In genomic region chr1:148424138-148425003, GRCh38 we compare ENCODE assay signal across 10 cellular contexts. TPM values are rescaled to one million over a fixed set of nuclear protein-coding genes. Genes with fewer than 3 reads are reported as not detected.
A peak's percentile ranks its signal among the peaks of the same experiment; 100 is the strongest.
DNase-seq lines count a peak whose midpoint lies in the region; ATAC-seq and TF ChIP-seq lines count a peak whose summit lies in the region.
"Not testable (repeated sequence)": the region's sequence is repeated elsewhere in the genome, so short reads cannot be mapped to it uniquely, and the experiment has no call there.
"Had no signal": no experiment of that assay in that cellular context is flagged by ENCODE, and none has a peak within 500 bp of the region (broad histone marks: within the 10 kb centered on the region; RNA-seq: fewer than 3 reads in every experiment).

No MANE protein-coding gene starts in this region.

- not testable (repeated sequence) for H3K4me3 ChIP-seq in PC-9, colonic mucosa, mucosa of descending colon, sigmoid colon

- not testable (repeated sequence) for H3K79me2 ChIP-seq in PC-9 (ENCODE audit: low read depth)

- H3K36me3 ChIP-seq in PC-9 (ENCODE audit: low read depth); colonic mucosa; mucosa of descending colon (ENCODE audit: low read depth): not testable (repeated sequence)
- H3K36me3 ChIP-seq in sigmoid colon, result peaks cover 0 to 13% (median 3%) of the 10 kb centered on the region in 4 donors

- not testable (repeated sequence) for H3K9me3 ChIP-seq in PC-9 (ENCODE audit: insufficient read depth, low read depth); colonic mucosa; mucosa of descending colon; sigmoid colon

- not testable (repeated sequence) for H4K20me1 ChIP-seq in PC-9 (ENCODE audit: insufficient read depth)

- not testable (repeated sequence) for H3K9ac ChIP-seq in colonic mucosa (ENCODE audit: low read depth in 2 of 2, low read length in 2 of 2)

- TF ChIP-seq EP300 in sigmoid colon (IDR thresholded peaks at IDR 0.05), result not testable (repeated sequence)

- peak overlapping the region; percentile 53 for H3K4me2 ChIP-seq in PC-9

- DNase-seq in AG08395 (ENCODE audit: low spot score), result peak; percentile 20
- DNase-seq in H4 (ENCODE audit: low spot score), result peak; percentile 38
- DNase-seq in PC-9, result peak; percentile 58 to 79
- peak; percentile 19 for DNase-seq in activated naive CD4-positive, alpha-beta T cell treated with anti-CD3 and anti-CD28 coated beads for 36 hours
- peak; percentile 73 for DNase-seq in colonic mucosa
- DNase-seq in Right ventricle myocardium inferior (ENCODE audit: missing footprints), result not testable (repeated sequence)
- DNase-seq in mucosa of descending colon, result peak; percentile 37 to 69 (median 67)
- peak; percentile 67 for DNase-seq in sigmoid colon

- not testable (repeated sequence) for H3K27me3 Mint-ChIP-seq in activated naive CD4-positive, alpha-beta T cell treated with anti-CD3 and anti-CD28 coated beads for 36 hours (ENCODE audit: low read depth)

- H3K4me1 Mint-ChIP-seq in activated naive CD4-positive, alpha-beta T cell treated with anti-CD3 and anti-CD28 coated beads for 36 hours (ENCODE audit: low read depth), result peaks cover 50% of the 10 kb centered on the region

- peaks cover 12% of the 10 kb centered on the region; the same call in 1 of the 2 replicates for H3F3A ChIP-seq in PC-9 (ENCODE audit: insufficient read depth, low read depth)

- H3K27ac ChIP-seq in PC-9 (peak overlapping the region; percentile 56), colonic mucosa (peak overlapping the region; percentile 18), sigmoid colon (peak overlapping the region in 1 of 4 donors; percentile 34)

- not testable (repeated sequence) for H2AFZ ChIP-seq in PC-9

- H3K27me3 ChIP-seq in PC-9 (ENCODE audit: insufficient read depth, low read depth); colonic mucosa; sigmoid colon: not testable (repeated sequence)

- intact Hi-C loops in PC-9 (cut with micrococcal nuclease; ENCODE audit: unreplicated experiment); activated naive CD4-positive, alpha-beta T cell treated with anti-CD3 and anti-CD28 coated beads for 36 hours (cut with micrococcal nuclease); colonic mucosa (cut with DNase I); Right ventricle myocardium inferior (cut with DNase I); mucosa of descending colon (cut with DNase I, micrococcal nuclease); sigmoid colon (cut with DNase I): not testable (repeated sequence)

- POLR2A ChIA-PET in PC-9 (lab: Charles Lee; ENCODE audit: unreplicated experiment), result interaction anchor here (0.6 kb wide), 1 partner anchor 52 kb away, joined by 4 read pairs; no protein-coding TSS in a partner anchor

- BruUV-seq in PC-9 (replicated peaks; lab: Mats Ljungman, UMichigan), result not testable (repeated sequence)

- ATAC-seq in Right ventricle myocardium inferior (peak; percentile 48), mucosa of descending colon (peak; percentile 97)

- H3K4me1 ChIP-seq in PC-9 (replicated peaks; ENCODE audit: insufficient read depth), result peaks cover 27% of the 10 kb centered on the region
- not testable (repeated sequence) for H3K4me1 ChIP-seq in colonic mucosa; mucosa of descending colon (ENCODE audit: low read depth)
- peaks cover 0 to 10% (median 4%) of the 10 kb centered on the region in 4 donors for H3K4me1 ChIP-seq in sigmoid colon

- CTCF ChIA-PET in PC-9 (lab: Charles Lee), result not testable (repeated sequence)
- CTCF ChIA-PET in activated naive CD4-positive, alpha-beta T cell treated with anti-CD3 and anti-CD28 coated beads for 36 hours (lab: Charles Lee), result interaction anchor here (2.0 kb wide), 1 partner anchor 52 kb away, joined by 4 read pairs; no protein-coding TSS in a partner anchor

- H3K9me3 Mint-ChIP-seq in activated naive CD4-positive, alpha-beta T cell treated with anti-CD3 and anti-CD28 coated beads for 36 hours, result not testable (repeated sequence)

- TF ChIP-seq POLR2A in sigmoid colon (IDR thresholded peaks at IDR 0.05), result not testable (repeated sequence)

- not testable (repeated sequence) for H3K4me3 Mint-ChIP-seq in activated naive CD4-positive, alpha-beta T cell treated with anti-CD3 and anti-CD28 coated beads for 36 hours

- H3K36me3 Mint-ChIP-seq in activated naive CD4-positive, alpha-beta T cell treated with anti-CD3 and anti-CD28 coated beads for 36 hours (ENCODE audit: low read depth), result peaks cover 14% of the 10 kb centered on the region

- not testable (repeated sequence) for H3K27ac Mint-ChIP-seq in activated naive CD4-positive, alpha-beta T cell treated with anti-CD3 and anti-CD28 coated beads for 36 hours

- 33 to 70% methylated on average over 1 of the region's 1 CpG for WGBS in sigmoid colon, 2 donors

- H3K9me2 ChIP-seq in PC-9 (ENCODE audit: insufficient read depth), result not testable (repeated sequence)

- not testable (repeated sequence) for TF ChIP-seq CTCF in PC-9 (conservative IDR thresholded peaks at IDR 0.05); colonic mucosa (IDR thresholded peaks at IDR 0.05); mucosa of descending colon (IDR thresholded peaks at IDR 0.05); sigmoid colon (IDR thresholded peaks at IDR 0.05)

RNA-seq across cellular contexts. Expression of gene PPIAL4G, which starts 58.7 kb away (rescaled TPM):
- total RNA-seq in H4 (2014; rRNA removed; shearing (Covaris generic)), result not detected in 2 replicates
- total RNA-seq in PC-9 (2021) (not detected in 2 replicates), colonic mucosa (not detected), Right ventricle myocardium inferior (not detected), mucosa of descending colon (under 1 TPM; 0.09 to 0.19 (median 0.12) TPM), sigmoid colon (under 1 TPM in 2 of 4 donors, not detected in 2; 0.14 to 0.28 TPM)
- total RNA-seq in activated naive CD4-positive, alpha-beta T cell treated with anti-CD3 and anti-CD28 coated beads for 36 hours, result under 1 TPM; 0.10 to 0.12 TPM
- under 1 TPM in 1 of 3 donors, not detected in 2; 0.09 TPM for polyA plus RNA-seq in sigmoid colon
- total RNA-seq: activated T-cell treated with anti-CD3 and anti-CD28 coated beads, Interleukin-2, amount 50 U/mL, for 4 hours had no signal
- polyA plus RNA-seq: urinary bladder had no signal
